In the genomic region with DNA sequence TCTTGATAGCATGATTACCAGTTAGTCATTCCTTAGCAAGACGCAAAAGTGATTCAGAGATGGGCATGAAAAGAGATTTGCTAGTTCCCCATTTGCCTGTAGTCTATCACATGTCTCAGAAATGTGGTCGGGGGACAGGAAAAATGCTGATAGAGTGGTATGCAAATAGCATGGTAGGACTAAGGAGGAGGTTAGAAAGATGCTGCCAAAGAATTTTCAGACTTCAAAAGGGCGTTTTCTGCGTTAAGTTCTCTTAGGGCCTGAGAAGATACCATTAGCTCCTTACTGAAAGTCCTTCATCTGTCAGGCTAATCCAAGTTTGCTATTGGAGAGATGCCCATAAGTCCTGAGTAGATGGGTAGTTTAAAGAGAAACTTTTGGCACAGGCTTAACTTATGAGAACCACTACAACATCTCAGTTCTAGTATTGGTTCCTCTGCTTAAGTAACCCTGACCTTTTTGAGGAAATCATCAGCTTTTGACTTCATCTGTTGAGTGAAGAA, we compare ENCODE assay signal across 8 cellular contexts. TPM values are rescaled to one million over a fixed set of nuclear protein-coding genes. Genes with fewer than 3 reads are reported as not detected.
DNase-seq lines count a peak whose midpoint lies in the region; ATAC-seq and TF ChIP-seq lines count a peak whose summit lies in the region.

No MANE protein-coding gene starts in this region.

- H3K27me3 ChIP-seq in ascending aorta, result no peaks in the 10 kb centered on the region
- H3K27me3 ChIP-seq in psoas muscle (ENCODE audit: insufficient read depth in 3 of 3, low read length in 2 of 3), result no peaks in the 10 kb centered on the region

- H3K27ac ChIP-seq in ascending aorta, result peak overlapping the region; percentile 82 to 94
- peak overlapping the region; percentile 77 for H3K27ac ChIP-seq in psoas muscle

- H3K4me3 ChIP-seq in ascending aorta (peak overlapping the region; percentile 69 to 73), psoas muscle (peak overlapping the region; percentile 66)

- TF ChIP-seq CTCF in ascending aorta (IDR thresholded peaks at IDR 0.05), result no peak
- no peak for TF ChIP-seq CTCF in psoas muscle (IDR thresholded peaks at IDR 0.05)

- H3K9me3 ChIP-seq in ascending aorta (no peaks in the 10 kb centered on the region), psoas muscle (no peaks in the 10 kb centered on the region)

- DNase-seq in ascending aorta (ENCODE audit: low spot score in 2 of 2) (no peak), psoas muscle (no peak), A172 (ENCODE audit: low spot score) (no peak), DMS53 (lab: John Stamatoyannopoulos, UW) (no peak), DMS79 (lab: John Stamatoyannopoulos, UW) (no peak)
- DNase-seq in activated CD8-positive, alpha-beta memory T cell treated with anti-CD3 and anti-CD28 coated beads, Interleukin-2, amount 50 U/mL, for 48 hours, result no peak

- intact Hi-C loops in ascending aorta (cut with DNase I) (loop anchor here (2.0 to 5.0 kb wide), 4 partner anchors 47 to 205 kb away; a partner anchor contains a TSS), psoas muscle (cut with DNase I) (no loop called here)

- H3K4me1 ChIP-seq in ascending aorta (peaks cover 6 to 30% of the 10 kb centered on the region in 2 donors), psoas muscle (no peaks in the 10 kb centered on the region)

- ATAC-seq in GM18520 (IDR thresholded peaks at IDR 0.05; ENCODE audit: unreplicated experiment) (peak; percentile 70), HG02610 (IDR thresholded peaks at IDR 0.05; ENCODE audit: unreplicated experiment) (peak; percentile 78), psoas muscle (no peak)

- H3K36me3 ChIP-seq in ascending aorta, result peaks cover 0 to 7% of the 10 kb centered on the region in 2 donors
- no peaks in the 10 kb centered on the region for H3K36me3 ChIP-seq in psoas muscle (ENCODE audit: insufficient read depth in 1 of 2, low read depth in 1 of 2)

- 81 to 85% (median 82%) methylated on average over 4 of the region's 4 CpGs for WGBS in psoas muscle, 3 donors

RNA-seq across cellular contexts. Expression of a gene that starts 2.7 kb away (rescaled TPM):
- total RNA-seq in ascending aorta (352 TPM), psoas muscle (10 to 100 TPM; 25.0 to 59.5 (median 33.3) TPM)
- polyA plus RNA-seq in psoas muscle, result 10 to 100 TPM; 16.8 to 24.7 (median 17.9) TPM
- 83.9 and 99.8 TPM in 2 replicates for total RNA-seq in A172 (2014; rRNA removed; shearing (Covaris generic))

Comparison
In these comparisons a context has a peak if more than half of its experiments do, and no peak if none do; other contexts are left out.
1. ATAC-seq: peak in GM18520 (single experiment) and HG02610 (single experiment); none in psoas muscle (0 of 4).